8 cellular contexts compared by ENCODE assay signal in the genomic region with DNA sequence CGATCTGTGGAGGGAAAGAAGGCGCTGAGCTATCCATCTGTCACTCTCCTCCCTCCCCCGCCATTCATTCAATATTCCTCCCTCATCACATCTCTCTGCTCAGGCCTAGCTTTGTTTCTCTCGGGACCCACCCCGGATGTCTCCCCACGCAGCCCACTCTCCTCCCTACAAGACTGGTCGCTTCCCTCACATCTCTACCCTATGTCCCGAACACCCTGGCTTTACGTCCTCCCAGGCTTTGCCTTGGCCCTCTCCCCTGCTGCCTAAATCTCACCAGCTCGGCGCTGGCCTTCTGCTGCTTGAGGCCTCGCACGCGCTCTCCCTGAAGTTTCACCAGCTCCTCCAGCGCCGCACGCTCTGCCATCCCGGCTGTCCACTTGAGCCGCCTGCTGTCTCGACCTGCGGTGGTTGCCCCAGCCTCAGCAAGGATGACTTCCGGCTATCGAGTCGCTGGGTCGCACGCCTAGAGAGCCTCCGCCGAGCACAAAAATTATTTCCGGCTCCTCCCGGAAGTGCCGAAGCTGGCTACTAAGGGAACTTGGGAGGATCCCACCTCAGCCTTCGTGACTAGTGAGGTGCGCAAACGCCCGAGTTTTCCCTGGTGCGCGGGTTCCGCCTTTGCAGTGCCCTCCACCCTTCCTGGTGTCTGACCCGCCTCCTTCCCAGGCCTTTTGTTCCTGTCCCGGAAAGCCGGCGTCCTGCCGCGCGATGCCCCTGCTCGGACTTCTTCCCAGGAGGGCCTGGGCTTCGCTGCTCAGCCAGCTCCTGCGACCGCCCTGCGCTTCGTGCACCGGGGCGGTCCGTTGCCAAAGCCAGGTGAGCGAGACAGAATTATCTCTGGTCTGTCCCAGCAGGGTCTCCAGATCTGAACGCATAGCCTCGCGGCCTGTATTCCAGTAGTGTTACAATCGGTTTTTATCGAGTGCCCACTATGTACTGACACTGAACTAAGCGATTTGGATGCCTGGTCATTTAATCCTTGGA. TPM values are rescaled to one million over a fixed set of nuclear protein-coding genes. Genes with fewer than 3 reads are reported as not detected.
A peak's percentile ranks its signal among the peaks of the same experiment; 100 is the strongest.
DNase-seq lines count a peak whose midpoint lies in the region; ATAC-seq and TF ChIP-seq lines count a peak whose summit lies in the region.

A gene with protein sequence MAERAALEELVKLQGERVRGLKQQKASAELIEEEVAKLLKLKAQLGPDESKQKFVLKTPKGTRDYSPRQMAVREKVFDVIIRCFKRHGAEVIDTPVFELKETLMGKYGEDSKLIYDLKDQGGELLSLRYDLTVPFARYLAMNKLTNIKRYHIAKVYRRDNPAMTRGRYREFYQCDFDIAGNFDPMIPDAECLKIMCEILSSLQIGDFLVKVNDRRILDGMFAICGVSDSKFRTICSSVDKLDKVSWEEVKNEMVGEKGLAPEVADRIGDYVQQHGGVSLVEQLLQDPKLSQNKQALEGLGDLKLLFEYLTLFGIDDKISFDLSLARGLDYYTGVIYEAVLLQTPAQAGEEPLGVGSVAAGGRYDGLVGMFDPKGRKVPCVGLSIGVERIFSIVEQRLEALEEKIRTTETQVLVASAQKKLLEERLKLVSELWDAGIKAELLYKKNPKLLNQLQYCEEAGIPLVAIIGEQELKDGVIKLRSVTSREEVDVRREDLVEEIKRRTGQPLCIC (minus strand): TSS at position 430 of the 984 bp plus-strand sequence. CDS start 66 bp downstream, at position 364.
A gene with protein sequence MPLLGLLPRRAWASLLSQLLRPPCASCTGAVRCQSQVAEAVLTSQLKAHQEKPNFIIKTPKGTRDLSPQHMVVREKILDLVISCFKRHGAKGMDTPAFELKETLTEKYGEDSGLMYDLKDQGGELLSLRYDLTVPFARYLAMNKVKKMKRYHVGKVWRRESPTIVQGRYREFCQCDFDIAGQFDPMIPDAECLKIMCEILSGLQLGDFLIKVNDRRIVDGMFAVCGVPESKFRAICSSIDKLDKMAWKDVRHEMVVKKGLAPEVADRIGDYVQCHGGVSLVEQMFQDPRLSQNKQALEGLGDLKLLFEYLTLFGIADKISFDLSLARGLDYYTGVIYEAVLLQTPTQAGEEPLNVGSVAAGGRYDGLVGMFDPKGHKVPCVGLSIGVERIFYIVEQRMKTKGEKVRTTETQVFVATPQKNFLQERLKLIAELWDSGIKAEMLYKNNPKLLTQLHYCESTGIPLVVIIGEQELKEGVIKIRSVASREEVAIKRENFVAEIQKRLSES (plus strand): TSS at position 515 of the 984 bp plus-strand sequence. CDS start 194 bp downstream, at position 709.

- peak within 1 kb of the TSS; percentile 91 to 98 (median 95) for H3K4me2 ChIP-seq in BLaER1 treated with 17β-estradiol and CSF1 and Interleukin-3, amounts not matched to agents 10 nM and 100 nM

- peak within 1 kb of the TSS; percentile 77 to 90 (median 86) for H3K27ac ChIP-seq in BLaER1 treated with 17β-estradiol and CSF1 and Interleukin-3, amounts not matched to agents 10 nM and 100 nM
- H3K27ac ChIP-seq in left lung: peak within 1 kb of the TSS; percentile 77 to 91

- H3K4me3 ChIP-seq in BLaER1 treated with 17β-estradiol and CSF1 and Interleukin-3, amounts not matched to agents 10 nM and 100 nM: peak within 1 kb of the TSS; percentile 74 to 98 (median 87)
- H3K4me3 ChIP-seq in left lung: peak within 1 kb of the TSS; percentile 69 to 73

- no peaks in the 10 kb centered on the region for H3K27me3 ChIP-seq in BLaER1 treated with 17β-estradiol and CSF1 and Interleukin-3, amounts not matched to agents 10 nM and 100 nM
- H3K27me3 ChIP-seq in left lung: no peaks in the 10 kb centered on the region

- H3K36me3 ChIP-seq in BLaER1 treated with 17β-estradiol and CSF1 and Interleukin-3, amounts not matched to agents 10 nM and 100 nM: peaks cover 57 to 76% (median 66%) of the 10 kb centered on the region in 11 experiments
- peaks cover 0 to 45% of the 10 kb centered on the region in 2 donors for H3K36me3 ChIP-seq in left lung

- peaks cover 28 to 47% (median 34%) of the 10 kb centered on the region in 10 experiments for H3K4me1 ChIP-seq in BLaER1 treated with 17β-estradiol and CSF1 and Interleukin-3, amounts not matched to agents 10 nM and 100 nM
- peaks cover 17 to 32% of the 10 kb centered on the region in 2 donors for H3K4me1 ChIP-seq in left lung

- intact Hi-C loops in left lung (cut with DNase I): no loop called here

- ATAC-seq in GM19328 (IDR thresholded peaks at IDR 0.05; ENCODE audit: unreplicated experiment) (peak; percentile 98), HG03520 (IDR thresholded peaks at IDR 0.05; ENCODE audit: unreplicated experiment) (peak; percentile 95), left lung (peak; percentile 99)

- peak within 1 kb of the TSS; percentile 82 to 92 (median 90) for H3K9ac ChIP-seq in BLaER1 treated with 17β-estradiol and CSF1 and Interleukin-3, amounts not matched to agents 10 nM and 100 nM

- no peaks in the 10 kb centered on the region for H3K9me3 ChIP-seq in BLaER1 treated with 17β-estradiol and CSF1 and Interleukin-3, amounts not matched to agents 10 nM and 100 nM (replicated peaks in 1 of 11)
- H3K9me3 ChIP-seq in left lung: no peaks in the 10 kb centered on the region

- TF ChIP-seq CTCF in left lung (IDR thresholded peaks at IDR 0.05): no peak

- H4K20me1 ChIP-seq in BLaER1 treated with 17β-estradiol and CSF1 and Interleukin-3, amounts not matched to agents 10 nM and 100 nM: peaks cover 0 to 28% (median 8%) of the 10 kb centered on the region in 11 experiments; a peak in 8 of 22 replicates

- DNase-seq in NCI-H69 (lab: John Stamatoyannopoulos, UW) (peak; percentile 99), dermis blood vessel endothelial cell (peak; percentile 95), left lung (peak; percentile 94 to 95)
- DNase-seq in activated CD4-positive, alpha-beta T cell treated with anti-CD3 and anti-CD28 coated beads, Interleukin-2, amount 50 U/mL, for 4 hours: peak; percentile 64 to 71
- peak; percentile 73 to 77 for DNase-seq in stimulated activated CD4-positive, alpha-beta T cell treated with anti-CD3 and anti-CD28 coated beads, Interleukin-2, amount 100 ng/mL, for 48 hours

RNA-seq across cellular contexts. Expression of the first gene that starts in this region (rescaled TPM):
- total RNA-seq in dermis blood vessel endothelial cell (53.1 and 73.4 TPM in 2 replicates), left lung (10 to 100 TPM; 36.2 to 50.4 TPM)

RNA-seq across cellular contexts. Expression of the second gene that starts in this region (rescaled TPM):
- 31.5 and 32.3 TPM in 2 replicates for total RNA-seq in dermis blood vessel endothelial cell
- total RNA-seq in left lung: 10 to 100 TPM; 23.4 to 25.2 TPM

Comparison
In these comparisons a context has a peak if more than half of its experiments do, and no peak if none do; other contexts are left out.
1. Peak in every context shown above with its lines: DNase-seq, ATAC-seq, H3K4me3 ChIP-seq and H3K27ac ChIP-seq.